Comparison of ENCODE assay signal across 28 cellular contexts in genomic region chr16:83833921-83834320, GRCh38. TPM values are rescaled to one million over a fixed set of nuclear protein-coding genes. Genes with fewer than 3 reads are reported as not detected.
DNase-seq lines count a peak whose midpoint lies in the region; ATAC-seq, FAIRE-seq and TF ChIP-seq lines count a peak whose summit lies in the region.
"Had no signal": no experiment of that assay in that cellular context is flagged by ENCODE, and none has a peak within 500 bp of the region (broad histone marks: within the 10 kb centered on the region; RNA-seq: fewer than 3 reads in every experiment).

No MANE protein-coding gene starts in this region.

- H3K4me1 ChIP-seq in HepG2 (ENCODE audit: insufficient read depth, low read length): 0 out of 2 replicates have a peak, but pooled peaks cover 5% of the 10 kb centered on the region
- no peaks in the 10 kb centered on the region for H3K4me1 ChIP-seq in right lobe of liver
- H3K4me1 ChIP-seq in K562 (replicated peaks in 1 of 2; ENCODE audit: control insufficient read depth in 2 of 2, insufficient read depth in 2 of 2, low read length in 2 of 2): peaks cover 7 to 12% of the 10 kb centered on the region in 2 experiments
- H3K4me1 ChIP-seq in mesenchymal stem cell (ENCODE audit: control insufficient read depth, insufficient read depth, low read depth, low read length): peaks cover 6% of the 10 kb centered on the region
- no peaks in the 10 kb centered on the region for H3K4me1 ChIP-seq in BE2C

- BruUV-seq in HepG2 (replicated peaks; lab: Mats Ljungman, UMichigan) (no TSS peak), K562 (replicated peaks; lab: Mats Ljungman, UMichigan) (no TSS peak)

- no peaks in the 10 kb centered on the region for H3K36me3 ChIP-seq in HepG2 (replicated peaks in 1 of 2; ENCODE audit: control insufficient read depth in 1 of 2, insufficient read depth in 2 of 2, low read length in 2 of 2)
- no peaks in the 10 kb centered on the region for H3K36me3 ChIP-seq in right lobe of liver
- no peaks in the 10 kb centered on the region for H3K36me3 ChIP-seq in K562 (ENCODE audit: control insufficient read depth, insufficient read depth, low read length)
- no peaks in the 10 kb centered on the region for H3K36me3 ChIP-seq in mesenchymal stem cell (ENCODE audit: control insufficient read depth in 1 of 2, insufficient read depth in 2 of 2, low read depth in 1 of 2, low read length in 2 of 2)
- no peaks in the 10 kb centered on the region for H3K36me3 ChIP-seq in BE2C
- H3K36me3 ChIP-seq: BLaER1 had no signal

- H3K9me3 ChIP-seq in HepG2 (ENCODE audit: low read length) (no peaks in the 10 kb centered on the region), right lobe of liver (no peaks in the 10 kb centered on the region), K562 (replicated peaks; ENCODE audit: control insufficient read depth, insufficient read depth, low read depth, low read length) (0 out of 2 replicates have a peak, but pooled peaks cover 4% of the 10 kb centered on the region), mesenchymal stem cell (ENCODE audit: control insufficient read depth, low read length) (no peaks in the 10 kb centered on the region), BE2C (no peaks in the 10 kb centered on the region)
- H3K9me3 ChIP-seq: A549 had no signal

- H3K9ac ChIP-seq in HepG2 (ENCODE audit: insufficient read depth, low read depth, low read length) (no peak overlapping the region), K562 (ENCODE audit: insufficient read depth in 1 of 2, low read depth in 2 of 2, low read length in 2 of 2) (no peak overlapping the region), mesenchymal stem cell (ENCODE audit: low read length) (no peak overlapping the region)
- H3K9ac ChIP-seq: BLaER1 had no signal

- no peak overlapping the region for H2BK120ac ChIP-seq in mesenchymal stem cell (ENCODE audit: low read depth, low read length)

- in situ Hi-C loops in HepG2 (cut with HindIII; ENCODE audit: extremely low pct_ligation_motif_present, low pct_unique_long_range_greater_than_20kb) (no loop called here), K562 (cut with MboI) (no loop called here)

- peaks cover 69% of the 10 kb centered on the region for H3K4me1 Mint-ChIP-seq in WTC11

- no peak for TF ChIP-seq POLR2A in HepG2 (IDR thresholded peaks at IDR 0.05; ENCODE audit: insufficient read depth in 1 of 2, low read depth in 2 of 2, low read length in 2 of 2)
- no peak for TF ChIP-seq POLR2A in right lobe of liver (IDR thresholded peaks at IDR 0.05)
- TF ChIP-seq POLR2A in K562 (conservative IDR thresholded peaks at IDR 0.05): no peak

- no peak overlapping the region for H4K91ac ChIP-seq in mesenchymal stem cell (ENCODE audit: low read length)

- H3K4me3 Mint-ChIP-seq in WTC11: no peak overlapping the region
- H3K4me3 Mint-ChIP-seq: B cell; CD4-positive, alpha-beta T cell; CD8-positive, alpha-beta T cell had no signal

- TF ChIP-seq EP300 in HepG2 (IDR thresholded peaks at IDR 0.05; ENCODE audit: low read depth in 2 of 2, low read length in 2 of 2) (no peak), HepG2 (CRISPR knock-in tag; IDR thresholded peaks at IDR 0.05; ENCODE audit: borderline replicate concordance) (no peak), K562 (IDR thresholded peaks at IDR 0.05; ENCODE audit: low read length) (no peak)

- WGBS in HepG2 (ENCODE audit: low lambda C conversion rate): 16% methylated on average over 2 of the region's 2 CpGs
- 67% methylated on average over 1 of the region's 2 CpGs for WGBS in right lobe of liver (ENCODE audit: insufficient coverage, low coverage, low lambda C conversion rate, missing lambda C conversion rate)
- 0% methylated on average over 2 of the region's 2 CpGs for WGBS in K562 (ENCODE audit: insufficient coverage, low coverage, missing lambda C conversion rate)
- 100% methylated on average over 2 of the region's 2 CpGs for WGBS in mesenchymal stem cell

- TF ChIP-seq CTCF in HepG2 (CRISPR knock-in tag; IDR thresholded peaks at IDR 0.05) (no peak), right lobe of liver (IDR thresholded peaks at IDR 0.05) (no peak), WTC11 (IDR thresholded peaks at IDR 0.05) (no peak), K562 (IDR thresholded peaks at IDR 0.05 in 2 of 3, conservative IDR thresholded peaks at IDR 0.05 in 1 of 3; ENCODE audit: insufficient read depth in 2 of 3, low read depth in 1 of 3, low read length in 3 of 3) (no peak), BE2C (IDR thresholded peaks at IDR 0.05; ENCODE audit: low read depth, low read length) (no peak), omental fat pad (IDR thresholded peaks at IDR 0.05) (no peak)

- H3K27ac ChIP-seq in HepG2 (ENCODE audit: extremely low read length, insufficient read depth, low read length) (no peak overlapping the region), right lobe of liver (no peak overlapping the region), K562 (ENCODE audit: extremely low read depth, low read depth, low read length) (no peak overlapping the region), mesenchymal stem cell (ENCODE audit: low read length, poor library complexity, severe bottlenecking) (no peak overlapping the region)
- H3K27ac ChIP-seq: 22Rv1, A549, BLaER1, C4-2B had no signal

- H3K4me3 ChIP-seq in HepG2 (replicated peaks in 1 of 3; ENCODE audit: insufficient read depth in 1 of 3, low read depth in 2 of 3, low read length in 3 of 3) (no peak overlapping the region), right lobe of liver (no peak overlapping the region), K562 (no peak overlapping the region), mesenchymal stem cell (ENCODE audit: insufficient read depth in 1 of 2, low read depth in 1 of 2, low read length in 2 of 2) (no peak overlapping the region), BE2C (ENCODE audit: low read depth, low read length) (no peak overlapping the region)
- H3K4me3 ChIP-seq: A549, BLaER1, GM12878 had no signal

- H3K9me1 ChIP-seq in K562 (ENCODE audit: control insufficient read depth, insufficient read depth, low read length): no peaks in the 10 kb centered on the region

- H4K20me1 ChIP-seq in HepG2 (ENCODE audit: insufficient read depth, low read length) (no peaks in the 10 kb centered on the region), K562 (replicated peaks; ENCODE audit: control insufficient read depth, insufficient read depth, low read length) (no peaks in the 10 kb centered on the region)
- H4K20me1 ChIP-seq: BLaER1 had no signal

- H2BK15ac ChIP-seq in mesenchymal stem cell (ENCODE audit: low read depth, poor library complexity, severe bottlenecking): no peak overlapping the region

- CTCF ChIA-PET in HepG2 (lab: Yijun Ruan, JAX; ENCODE audit: low intra/inter-chr PET ratio, low total read pairs) (no interaction called here), WTC11 (lab: Charles Lee) (no interaction called here), K562 (lab: Yijun Ruan, JAX; ENCODE audit: low intra/inter-chr PET ratio) (no interaction called here)

- H4K8ac ChIP-seq in mesenchymal stem cell (ENCODE audit: low read length): no peak overlapping the region

- H3K36me3 Mint-ChIP-seq in WTC11: peaks cover 19% of the 10 kb centered on the region
- H3K36me3 Mint-ChIP-seq: CD8-positive, alpha-beta T cell had no signal

- no peaks in the 10 kb centered on the region for H3K79me2 ChIP-seq in HepG2 (ENCODE audit: insufficient read depth, low read length)
- no peaks in the 10 kb centered on the region for H3K79me2 ChIP-seq in K562 (ENCODE audit: control insufficient read depth, insufficient read depth, low read length)

- no peak for ATAC-seq in HepG2
- ATAC-seq in right lobe of liver: no peak
- no peak for ATAC-seq in WTC11
- ATAC-seq in K562: no peak
- ATAC-seq in omental fat pad (ENCODE audit: low FRiP score): no peak
- ATAC-seq: A549; CD8-positive, alpha-beta T cell; GM12878 had no signal

- no peaks in the 10 kb centered on the region for H3K79me1 ChIP-seq in mesenchymal stem cell (replicated peaks; ENCODE audit: low read length, poor library complexity, severe bottlenecking)

- H3K14ac ChIP-seq in mesenchymal stem cell (ENCODE audit: low read length in 2 of 2): peak overlapping the region in 1 of 2 experiments; percentile 41

- no peak overlapping the region for H2BK5ac ChIP-seq in mesenchymal stem cell (ENCODE audit: low read depth, low read length, poor library complexity, severe bottlenecking)

- DNase-seq in HepG2 (ENCODE audit: low spot score) (peak; percentile 19), right lobe of liver (no peak), WTC11 (ENCODE audit: low spot score) (no peak), K562 (ENCODE audit: extremely low read depth in 1 of 4, low spot score in 3 of 4) (no peak), mesenchymal stem cell (no peak), BE2C (no peak), omental fat pad (ENCODE audit: low spot score) (no peak), urothelium cell line (ENCODE audit: low spot score) (no peak)
- DNase-seq: AML-193; CD4-positive, alpha-beta T cell; CD8-positive, alpha-beta T cell; COR-L47; DMS 273 treated with DMSO at 0.1 percent for 48 hours; DMS153; DMS53; DMS79; DND-41; EL; GDM1 had no signal

- peaks cover 4% of the 10 kb centered on the region for H3K27me3 Mint-ChIP-seq in WTC11 (ENCODE audit: low read depth)

- H2AFZ ChIP-seq in HepG2 (ENCODE audit: low read length) (no peak overlapping the region), K562 (ENCODE audit: low read depth, low read length) (no peak overlapping the region), mesenchymal stem cell (ENCODE audit: low read depth, low read length) (no peak overlapping the region)

- FAIRE-seq in HepG2 (lab: Jason Lieb, UNC) (no peak), K562 (lab: Jason Lieb, UNC) (no peak), urothelium cell line (lab: Jason Lieb, UNC) (no peak)
- FAIRE-seq: A549, GM12878, GM12892, GM18507, GM19239 had no signal

- H3K23ac ChIP-seq in mesenchymal stem cell (ENCODE audit: low read length in 2 of 2): no peak overlapping the region

- intact Hi-C loops in HepG2 (cut with micrococcal nuclease; ENCODE audit: unreplicated experiment): no loop called here
- intact Hi-C loops in right lobe of liver (cut with DNase I): no loop called here
- intact Hi-C loops in K562 (cut with micrococcal nuclease): no loop called here

- no peak overlapping the region for H2BK12ac ChIP-seq in mesenchymal stem cell (ENCODE audit: low read length in 2 of 2)

- H3K9me3 Mint-ChIP-seq in WTC11: peaks cover 21% of the 10 kb centered on the region
- H3K9me3 Mint-ChIP-seq: CD4-positive, alpha-beta T cell; CD8-positive, alpha-beta T cell had no signal

- no peak overlapping the region for H3K18ac ChIP-seq in mesenchymal stem cell (ENCODE audit: low read depth in 1 of 2, low read length in 2 of 2)

- peaks cover 5 to 47% of the 10 kb centered on the region in 2 experiments; a peak in 4 of 5 replicates for H3K27me3 ChIP-seq in HepG2 (ENCODE audit: control insufficient read depth in 1 of 2, insufficient read depth in 2 of 2, low read length in 2 of 2)
- H3K27me3 ChIP-seq in right lobe of liver: no peaks in the 10 kb centered on the region
- H3K27me3 ChIP-seq in K562 (ENCODE audit: control insufficient read depth in 2 of 2, insufficient read depth in 2 of 2, low read length in 2 of 2): peaks cover 38 to 49% of the 10 kb centered on the region in 2 experiments
- peaks cover 0 to 10% of the 10 kb centered on the region in 2 experiments for H3K27me3 ChIP-seq in mesenchymal stem cell (ENCODE audit: control insufficient read depth in 1 of 2, insufficient read depth in 1 of 2, low read length in 2 of 2)
- peaks cover 3% of the 10 kb centered on the region for H3K27me3 ChIP-seq in BE2C
- H3K27me3 ChIP-seq: BLaER1 had no signal

- no peak overlapping the region for H3K4me2 ChIP-seq in HepG2 (ENCODE audit: low read depth, low read length)
- no peak overlapping the region for H3K4me2 ChIP-seq in K562 (ENCODE audit: insufficient read depth, low read length)
- no peak overlapping the region for H3K4me2 ChIP-seq in mesenchymal stem cell (ENCODE audit: low read length, poor library complexity, severe bottlenecking)
- H3K4me2 ChIP-seq: A549 had no signal

- H3K4ac ChIP-seq in mesenchymal stem cell (ENCODE audit: low read depth in 1 of 2, low read length in 2 of 2): no peak overlapping the region

- TF ChIP-seq RAD21 in HepG2 (CRISPR knock-in tag; IDR thresholded peaks at IDR 0.05) (no peak), K562 (CRISPR knock-in tag; conservative IDR thresholded peaks at IDR 0.05 in 1 of 2, IDR thresholded peaks at IDR 0.05 in 1 of 2) (no peak)

- POLR2A ChIA-PET in HepG2 (lab: Yijun Ruan, JAX): no interaction called here
- POLR2A ChIA-PET in WTC11 (lab: Charles Lee): no interaction called here
- POLR2A ChIA-PET in K562 (lab: Yijun Ruan, JAX): interaction anchor here (1.4 kb wide), 1 partner anchor 8 kb away, joined by 5 read pairs; no protein-coding TSS in a partner anchor

- H3K27ac Mint-ChIP-seq in WTC11: no peak overlapping the region
- H3K27ac Mint-ChIP-seq: B cell; CD4-positive, alpha-beta T cell; CD8-positive, alpha-beta T cell had no signal

- peak overlapping the region; percentile 37 for H2AK5ac ChIP-seq in mesenchymal stem cell (ENCODE audit: low read length, severe bottlenecking)

RNA-seq across cellular contexts. Expression of gene HSBP1, which starts 26.1 kb away (rescaled TPM):
- total RNA-seq in HepG2 (2016; rRNA removed; fragmentation: Illumina TruSeq; extraction: Trizol): 292 and 469 TPM in 2 replicates
- total RNA-seq in HepG2 (2016; cell fraction: cytosol; rRNA removed; fragmentation: Illumina TruSeq; extraction: Trizol; ENCODE audit: low read depth): 90.0 and 120 TPM in 2 replicates
- 306 and 489 TPM in 2 replicates for total RNA-seq in HepG2 (2016; cell fraction: insoluble cytoplasmic fraction; rRNA removed; fragmentation: Illumina TruSeq; extraction: Trizol)
- 174 and 189 TPM in 2 replicates for total RNA-seq in HepG2 (2016; cell fraction: membrane; rRNA removed; fragmentation: Illumina TruSeq; extraction: Trizol)
- total RNA-seq in HepG2 (2016; cell fraction: nucleus; rRNA removed; fragmentation: Illumina TruSeq; extraction: Trizol): 120 and 128 TPM in 2 replicates
- 209 and 249 TPM in 2 replicates for polyA plus RNA-seq in HepG2 (2011; rRNA removed)
- 65.8 and 77.6 TPM in 2 replicates for polyA plus RNA-seq in HepG2 (2011; cell fraction: cytosol; rRNA removed)
- 38.6 and 45.2 TPM in 2 replicates for polyA plus RNA-seq in HepG2 (2011; cell fraction: nucleus; rRNA removed)
- 219 and 268 TPM in 2 replicates for polyA plus RNA-seq in HepG2 (2012)
- polyA plus RNA-seq in HepG2 (2016; cell fraction: cytosol; fragmentation: Illumina TruSeq; extraction: Trizol; ENCODE audit: low read depth): 132 and 186 TPM in 2 replicates
- polyA plus RNA-seq in HepG2 (2016; cell fraction: insoluble cytoplasmic fraction; fragmentation: Illumina TruSeq; extraction: Trizol; ENCODE audit: low read depth): 432 and 474 TPM in 2 replicates
- polyA plus RNA-seq in HepG2 (2016; cell fraction: membrane; fragmentation: Illumina TruSeq; extraction: Trizol; ENCODE audit: low read depth): 169 and 214 TPM in 2 replicates
- polyA plus RNA-seq in HepG2 (2016; cell fraction: nucleus; fragmentation: Illumina TruSeq; extraction: Trizol; ENCODE audit: insufficient read depth, low read depth): 174 and 214 TPM in 2 replicates
- 34.2 and 39.9 TPM in 2 replicates for polyA minus RNA-seq in HepG2 (2011; rRNA and poly(A)+ RNA removed; ENCODE audit: low replicate concordance)
- 36.2 and 37.8 TPM in 2 replicates for polyA minus RNA-seq in HepG2 (2011; cell fraction: cytosol; rRNA and poly(A)+ RNA removed)
- polyA minus RNA-seq in HepG2 (2011; cell fraction: nucleus; rRNA and poly(A)+ RNA removed): 26.5 and 28.5 TPM in 2 replicates
- total RNA-seq in right lobe of liver: 10 to 100 TPM in 4 of 6 experiments, 1 to 10 TPM in 2; 5.6 to 46.2 (median 35.2) TPM
- total RNA-seq in WTC11 (2021): 197 to 237 TPM (median 229 TPM) in 3 replicates
- total RNA-seq in K562 (2011; cell fraction: chromatin; rRNA removed; ENCODE audit: low replicate concordance): 20.4 and 22.1 TPM in 2 replicates
- total RNA-seq in K562 (2011; cell fraction: nucleolus; rRNA removed): 17.9 and 20.3 TPM in 2 replicates
- total RNA-seq in K562 (2011; cell fraction: nucleoplasm; rRNA removed): 19.2 and 31.9 TPM in 2 replicates
- 180 and 218 TPM in 2 replicates for total RNA-seq in K562 (2014; rRNA removed)
- total RNA-seq in K562 (2014; rRNA removed; fragmentation: Illumina TruSeq; extraction: Trizol): 157 and 161 TPM in 2 replicates
- total RNA-seq in K562 (2015; rRNA removed; fragmentation: Illumina TruSeq; extraction: Trizol): 152 and 172 TPM in 2 replicates
- 156 and 175 TPM in 2 replicates for total RNA-seq in K562 (2021)
- polyA plus RNA-seq in K562 (2011; rRNA removed): 191 and 257 TPM in 2 replicates
- polyA plus RNA-seq in K562 (2011; cell fraction: cytosol; rRNA removed): 49.3 and 72.5 TPM in 2 replicates
- polyA plus RNA-seq in K562 (2011; cell fraction: nucleus; rRNA removed): 61.5 and 101 TPM in 2 replicates
- 147 and 385 TPM in 2 replicates for polyA plus RNA-seq in K562 (2012)
- polyA plus RNA-seq in K562 (2014; fragmentation: Illumina TruSeq; extraction: Trizol): 84.9 and 112 TPM in 2 replicates
- 100 to 1,000 TPM; 619 to 677 TPM for polyA plus RNA-seq in K562 (2014; fragmentation: Nextera tagmentation; extraction: Ambion mirVana)
- 204 and 301 TPM in 2 replicates for polyA plus RNA-seq in K562 (2014; rRNA removed)
- polyA minus RNA-seq in K562 (2011; rRNA and poly(A)+ RNA removed): 137 and 158 TPM in 2 replicates
- polyA minus RNA-seq in K562 (2011; cell fraction: cytosol; rRNA and poly(A)+ RNA removed): 30.6 and 37.9 TPM in 2 replicates
- 15.1 and 25.3 TPM in 2 replicates for polyA minus RNA-seq in K562 (2011; cell fraction: nucleus; rRNA and poly(A)+ RNA removed)
- 183 TPM for polyA plus RNA-seq in mesenchymal stem cell (2013, experiment 1 of 2)
- 189 TPM for polyA plus RNA-seq in mesenchymal stem cell (2013, experiment 2 of 2)
- 313 TPM for polyA plus RNA-seq in BE2C (2012; ENCODE audit: insufficient read depth, insufficient read length, low read depth)
- total RNA-seq in omental fat pad: 10 to 100 TPM; 20.0 to 25.1 (median 21.9) TPM

Comparison
In these comparisons a context has a peak if more than half of its experiments do, and no peak if none do; other contexts are left out.
1. Of the 241 proteins assayed by ChIP-seq in both HepG2 and K562: peak only in HepG2: JUND; only in K562: none; in both: ZNF121; in neither: 239.